Comparison of ENCODE assay signal across 18 cellular contexts in genomic region chr16:50441758-50442157, GRCh38.
"Had no signal": no experiment of that assay in that cellular context is flagged by ENCODE, and none has a peak within 500 bp of the region (broad histone marks: within the 10 kb centered on the region; RNA-seq: fewer than 3 reads in every experiment).

No MANE protein-coding gene starts in this region.

- DNase-seq: activated CD4-positive, alpha-beta T cell treated with anti-CD3 and anti-CD28 coated beads for 4 hours; activated CD8-positive, alpha-beta memory T cell treated with anti-CD3 and anti-CD28 coated beads, Interleukin-2, amount 50 U/mL, for 4 hours; activated CD8-positive, alpha-beta T cell treated with anti-CD3 and anti-CD28 coated beads for 36 hours; activated gamma-delta T cell; activated naive CD4-positive, alpha-beta T cell treated with anti-CD3 and anti-CD28 coated beads for 36 hours; amygdala; cerebellar nuclear complex; MG63; MV-4-11; NCI-H1105 treated with DMSO at 0.1 percent for 48 hours; NCI-H1436 treated with DMSO at 0.1 percent for 48 hours; NCI-H187; NCI-H2081; NCI-H446; NCI-H524; PC-9; SHP77 treated with DMSO at 0.1 percent for 48 hours had no signal

- ATAC-seq: activated CD4-positive, CD25-positive, alpha-beta regulatory T cell treated with anti-CD3 and anti-CD28 coated beads, Interleukin-2, amount 50 U/mL, for 24 hours; activated CD8-positive, alpha-beta T cell treated with anti-CD3 and anti-CD28 coated beads for 36 hours had no signal
